ENCODE assay signal across 24 cellular contexts in the genomic region with DNA sequence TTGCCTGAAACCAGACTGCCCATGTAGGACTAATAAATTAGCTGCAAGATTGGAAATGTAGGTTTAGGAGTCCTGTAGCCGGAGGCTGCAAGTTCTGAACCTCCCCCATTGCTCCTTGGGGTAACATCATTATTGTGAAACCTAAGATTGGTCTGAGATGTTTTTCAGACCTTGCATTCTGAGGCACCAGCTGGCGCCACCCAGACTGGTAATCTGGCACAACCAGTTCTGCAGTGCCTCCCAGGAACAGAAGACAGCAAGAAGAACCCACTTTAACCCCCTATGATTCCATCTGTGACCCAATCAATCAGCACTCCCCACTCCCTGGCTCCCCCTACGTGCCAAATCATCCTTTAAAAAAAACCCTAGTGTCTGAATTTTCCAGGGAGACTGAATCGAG.
"Had no signal": no experiment of that assay in that cellular context is flagged by ENCODE, and none has a peak within 500 bp of the region (broad histone marks: within the 10 kb centered on the region; RNA-seq: fewer than 3 reads in every experiment).

No MANE protein-coding gene starts in this region.

- H3K4me3 Mint-ChIP-seq: memory B cell; naive B cell; nephron; stimulated activated memory B cell treated with anti-CD40 and anti-IgM and Interleukin-4, amounts not matched to agents 10 μg/mL and 1 μg/mL and 100 μg/mL, for 72 hours had no signal

- H3K4me1 Mint-ChIP-seq: memory B cell; naive B cell; nephron; stimulated activated memory B cell treated with anti-CD40 and anti-IgM and Interleukin-4, amounts not matched to agents 10 μg/mL and 1 μg/mL and 100 μg/mL, for 72 hours had no signal

- H3K9me3 Mint-ChIP-seq: memory B cell, nephron had no signal

- H3K4me3 ChIP-seq: gastroesophageal sphincter, heart left ventricle, hepatocyte, lung, mucosa of descending colon, ovary, psoas muscle, sigmoid colon, thoracic aorta, tibial nerve, vagina had no signal

- H3K27ac Mint-ChIP-seq: memory B cell; nephron; stimulated activated memory B cell treated with anti-CD40 and anti-IgM and Interleukin-4, amounts not matched to agents 10 μg/mL and 1 μg/mL and 100 μg/mL, for 72 hours had no signal

- DNase-seq: effector memory CD4-positive, alpha-beta T cell; foreskin fibroblast; heart left ventricle; kidney; mucosa of descending colon; naive B cell; nucleus accumbens; ovary; psoas muscle; right cardiac atrium; sigmoid colon; stimulated activated CD4-positive, alpha-beta T cell treated with anti-CD3 and anti-CD28 coated beads, Interleukin-4, amount 100 ng/mL, for 4 hours; stimulated activated naive CD8-positive, alpha-beta T cell treated with anti-CD3 and anti-CD28 coated beads, Interleukin-15, Interleukin-2, amounts not matched to agents 100 U/mL and 50 U/mL, for 24 hours had no signal

- H3K27me3 ChIP-seq: gastroesophageal sphincter, heart left ventricle, hepatocyte, ovary, sigmoid colon, tibial nerve, vagina had no signal

- H3K27me3 Mint-ChIP-seq: stimulated activated memory B cell treated with anti-CD40 and anti-IgM and Interleukin-4, amounts not matched to agents 10 μg/mL and 1 μg/mL and 100 μg/mL, for 72 hours had no signal

- H3K27ac ChIP-seq: gastroesophageal sphincter, heart left ventricle, hepatocyte, ovary, psoas muscle, sigmoid colon, thoracic aorta, tibial nerve, vagina had no signal

- H3K36me3 Mint-ChIP-seq: memory B cell; naive B cell; stimulated activated memory B cell treated with anti-CD40 and anti-IgM and Interleukin-4, amounts not matched to agents 10 μg/mL and 1 μg/mL and 100 μg/mL, for 72 hours had no signal

- ATAC-seq: esophagus mucosa; gastroesophageal sphincter; heart left ventricle; left lobe of liver; mucosa of descending colon; psoas muscle; right cardiac atrium; stimulated activated memory B cell treated with anti-CD40 and anti-IgM and Interleukin-4, amounts not matched to agents 10 μg/mL and 1 μg/mL and 100 μg/mL, for 72 hours; stimulated activated naive CD8-positive, alpha-beta T cell treated with anti-CD3 and anti-CD28 coated beads, Interleukin-15, Interleukin-2, amounts not matched to agents 100 U/mL and 50 U/mL, for 24 hours had no signal
